In the genomic region with DNA sequence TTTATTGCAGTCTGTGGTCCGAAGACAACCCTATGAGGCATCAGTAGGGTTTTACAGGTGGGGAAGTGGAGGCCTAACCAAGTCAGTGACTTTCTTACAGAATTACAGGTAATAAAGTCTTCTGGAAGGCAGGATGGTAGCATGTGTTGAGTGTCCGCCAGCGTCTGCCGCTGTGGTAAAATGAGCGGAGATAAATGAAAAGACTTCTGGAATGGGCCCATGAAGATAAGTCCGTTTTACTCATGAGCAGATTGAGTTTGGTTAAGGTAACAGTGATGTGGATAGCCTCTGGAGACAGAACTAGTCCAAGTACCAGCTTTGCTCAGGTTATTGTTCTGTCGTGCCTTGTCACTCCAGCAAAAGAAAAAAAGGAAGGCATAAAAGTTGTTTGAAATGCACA, we compare ENCODE assay signal across 8 cellular contexts. TPM values are rescaled to one million over a fixed set of nuclear protein-coding genes. Genes with fewer than 3 reads are reported as not detected.
DNase-seq lines count a peak whose midpoint lies in the region; ATAC-seq and TF ChIP-seq lines count a peak whose summit lies in the region.

No MANE protein-coding gene starts in this region.

- H2AFZ ChIP-seq in GM23338, result no peak overlapping the region

- H3K9me3 ChIP-seq in WERI-Rb-1 (ENCODE audit: severe bottlenecking) (no peaks in the 10 kb centered on the region), gastrocnemius medialis (no peaks in the 10 kb centered on the region)

- H3K36me3 ChIP-seq in GM23338 (ENCODE audit: insufficient read depth), result peaks cover 8% of the 10 kb centered on the region; the same call in 1 of the 2 replicates
- H3K36me3 ChIP-seq in WERI-Rb-1, result no peaks in the 10 kb centered on the region; the same call in 1 of the 2 replicates
- peaks cover 0 to 19% of the 10 kb centered on the region in 2 donors for H3K36me3 ChIP-seq in gastrocnemius medialis

- in situ Hi-C loops in gastrocnemius medialis (cut with MboI; ENCODE audit: low sequenced_read_pairs in 4 of 4), result no loop called here

- no peaks in the 10 kb centered on the region for H3K9me2 ChIP-seq in GM23338 (ENCODE audit: insufficient read depth)

- no peaks in the 10 kb centered on the region for H3K27me3 ChIP-seq in GM23338 (ENCODE audit: insufficient read depth)
- H3K27me3 ChIP-seq in WERI-Rb-1 (ENCODE audit: insufficient read depth, low read depth, severe bottlenecking), result no peaks in the 10 kb centered on the region
- H3K27me3 ChIP-seq in gastrocnemius medialis, result no peaks in the 10 kb centered on the region

- peak overlapping the region; percentile 98 for H3K4me3 Mint-ChIP-seq in GM23338

- intact Hi-C loops in gastrocnemius medialis (cut with DNase I; ENCODE audit: low total_unique reads), result loop anchor here (2.0 to 5.0 kb wide), 2 partner anchors 54 to 196 kb away; a partner anchor contains a TSS

- H3K27me3 Mint-ChIP-seq in GM23338 (ENCODE audit: insufficient read depth, low read depth, poor library complexity), result peaks cover 7% of the 10 kb centered on the region

- peaks cover 72% of the 10 kb centered on the region for H3K79me2 ChIP-seq in GM23338 (replicated peaks; ENCODE audit: insufficient read depth)

- no peaks in the 10 kb centered on the region for H3K9me3 Mint-ChIP-seq in GM23338

- H4K20me1 ChIP-seq in GM23338 (replicated peaks; ENCODE audit: insufficient read depth), result peaks cover 48% of the 10 kb centered on the region

- DNase-seq in GM23338 (ENCODE audit: low spot score) (no peak), WERI-Rb-1 (no peak), fibroblast of villous mesenchyme (ENCODE audit: low read depth) (peak; percentile 44), gastrocnemius medialis (no peak), substantia nigra (lab: John Stamatoyannopoulos, UW) (no peak), HEK293T (ENCODE audit: extremely low spot score) (no peak), T1000 (lab: John Stamatoyannopoulos, UW) (no peak)
- DNase-seq in activated CD4-positive, CD25-positive, alpha-beta regulatory T cell (lab: John Stamatoyannopoulos, UW), result no peak

- H3K4me3 ChIP-seq in GM23338 (peak overlapping the region; percentile 80), WERI-Rb-1 (ENCODE audit: low read depth, low read length) (peak overlapping the region; percentile 71), fibroblast of villous mesenchyme (ENCODE audit: low read depth, low read length) (peak overlapping the region; percentile 88), gastrocnemius medialis (peak overlapping the region; percentile 66 to 83 (median 70))

- H3K4me2 ChIP-seq in GM23338, result peak overlapping the region; percentile 98

- TF ChIP-seq POLR2A in gastrocnemius medialis (IDR thresholded peaks at IDR 0.05), result no peak

- peaks cover 43% of the 10 kb centered on the region for H3K36me3 Mint-ChIP-seq in GM23338 (ENCODE audit: low read depth)

- peaks cover 30% of the 10 kb centered on the region for H3K4me1 Mint-ChIP-seq in GM23338

- TF ChIP-seq CTCF in GM23338 (conservative IDR thresholded peaks at IDR 0.05; ENCODE audit: low read depth in 2 of 2) (no peak), WERI-Rb-1 (IDR thresholded peaks at IDR 0.05; ENCODE audit: low read depth, low read length) (no peak), fibroblast of villous mesenchyme (IDR thresholded peaks at IDR 0.05; ENCODE audit: insufficient read depth, low read depth, low read length) (no peak), gastrocnemius medialis (IDR thresholded peaks at IDR 0.05 in 4 of 5, conservative IDR thresholded peaks at IDR 0.05 in 1 of 5) (no peak)

- H3K4me1 ChIP-seq in GM23338 (ENCODE audit: insufficient read depth) (peaks cover 13% of the 10 kb centered on the region), gastrocnemius medialis (peaks cover 38 to 46% of the 10 kb centered on the region in 2 donors)

- CTCF ChIA-PET in HEK293T (lab: Yijun Ruan, JAX), result no interaction called here

- H3K27ac Mint-ChIP-seq in GM23338, result peak overlapping the region; percentile 93

- H3K27ac ChIP-seq in GM23338 (ENCODE audit: low read depth), result peak overlapping the region; percentile 66; the same call in 1 of the 2 replicates
- no peak overlapping the region for H3K27ac ChIP-seq in WERI-Rb-1
- H3K27ac ChIP-seq in gastrocnemius medialis, result peak overlapping the region; percentile 77 to 90 (median 86)
- H3K27ac ChIP-seq in substantia nigra (ENCODE audit: low read depth, low read length, poor library complexity, severe bottlenecking), result no peak overlapping the region

- POLR2A ChIA-PET in HEK293T (lab: Yijun Ruan, JAX), result interaction anchor here (1.1 to 1.8 kb wide), 4 partner anchors 8 to 86 kb away, joined by 3 to 19 read pairs (median 9); a partner anchor contains a TSS

- peaks cover 6% of the 10 kb centered on the region; the same call in 1 of the 2 replicates for H3F3A ChIP-seq in GM23338 (replicated peaks; ENCODE audit: low read depth)

- ATAC-seq in GM23338 (no peak), gastrocnemius medialis (no peak)

TF ChIP-seq in GM23338, 12 proteins besides CTCF, POLR2A, EP300 and RAD21 (continues in another document):
- no peak for TF ChIP-seq EZH2 (IDR thresholded peaks at IDR 0.05; ENCODE audit: low read depth, unreplicated experiment)
- TF ChIP-seq ZNF114 (CRISPR knock-in tag; IDR thresholded peaks at IDR 0.05), result no peak
- no peak for TF ChIP-seq CREB1 (CRISPR knock-in tag; IDR thresholded peaks at IDR 0.05; ENCODE audit: low read depth)

TF ChIP-seq in HEK293T, 16 proteins besides CTCF, POLR2A, EP300 and RAD21:
- TF ChIP-seq ZNF384 (IDR thresholded peaks at IDR 0.05), result no peak
- TF ChIP-seq BHLHE40 (IDR thresholded peaks at IDR 0.05; ENCODE audit: borderline replicate concordance), result no peak
- no peak for TF ChIP-seq SUZ12 (IDR thresholded peaks at IDR 0.05)
- no peak for TF ChIP-seq ELF4 (IDR thresholded peaks at IDR 0.05)
- no peak for TF ChIP-seq FOXM1 (IDR thresholded peaks at IDR 0.05; ENCODE audit: borderline replicate concordance)
- no peak for TF ChIP-seq HDGF (IDR thresholded peaks at IDR 0.05; ENCODE audit: borderline replicate concordance)
- TF ChIP-seq FOXK2 (IDR thresholded peaks at IDR 0.05), result no peak
- TF ChIP-seq CTBP1 (IDR thresholded peaks at IDR 0.05; ENCODE audit: borderline replicate concordance), result no peak
- no peak for TF ChIP-seq NFRKB (IDR thresholded peaks at IDR 0.05)
- TF ChIP-seq L3MBTL2 (conservative IDR thresholded peaks at IDR 0.05), result no peak
- no peak for TF ChIP-seq TARDBP (IDR thresholded peaks at IDR 0.05)
- TF ChIP-seq, protein P1, sequence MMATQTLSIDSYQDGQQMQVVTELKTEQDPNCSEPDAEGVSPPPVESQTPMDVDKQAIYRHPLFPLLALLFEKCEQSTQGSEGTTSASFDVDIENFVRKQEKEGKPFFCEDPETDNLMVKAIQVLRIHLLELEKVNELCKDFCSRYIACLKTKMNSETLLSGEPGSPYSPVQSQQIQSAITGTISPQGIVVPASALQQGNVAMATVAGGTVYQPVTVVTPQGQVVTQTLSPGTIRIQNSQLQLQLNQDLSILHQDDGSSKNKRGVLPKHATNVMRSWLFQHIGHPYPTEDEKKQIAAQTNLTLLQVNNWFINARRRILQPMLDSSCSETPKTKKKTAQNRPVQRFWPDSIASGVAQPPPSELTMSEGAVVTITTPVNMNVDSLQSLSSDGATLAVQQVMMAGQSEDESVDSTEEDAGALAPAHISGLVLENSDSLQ (IDR thresholded peaks at IDR 0.05), result no peak
- no peak for TF ChIP-seq FOXA1 (IDR thresholded peaks at IDR 0.05)
- TF ChIP-seq SP1 (IDR thresholded peaks at IDR 0.05), result no peak
- no peak for TF ChIP-seq ARNT (IDR thresholded peaks at IDR 0.05)
- no peak for TF ChIP-seq LEF1 (IDR thresholded peaks at IDR 0.05; ENCODE audit: borderline replicate concordance)

RNA-seq across cellular contexts. Expression of a gene that starts 1.0 kb away (rescaled TPM):
- total RNA-seq in GM23338 (2014; rRNA removed; shearing (Covaris generic)), result 84.0 and 90.8 TPM in 2 replicates
- 62.5 and 68.0 TPM in 2 replicates for polyA plus RNA-seq in GM23338 (2016; fragmentation: Nextera tagmentation; extraction: Ambion mirVana)
- 78.9 and 91.5 TPM in 2 replicates for total RNA-seq in fibroblast of villous mesenchyme
- total RNA-seq in gastrocnemius medialis, result 10 to 100 TPM; 62.6 to 96.9 (median 68.2) TPM

RNA-seq across cellular contexts. Expression of a gene that starts 1.3 kb away (rescaled TPM):
- 16.1 and 20.2 TPM in 2 replicates for total RNA-seq in GM23338 (2014; rRNA removed; shearing (Covaris generic))
- polyA plus RNA-seq in GM23338 (2016; fragmentation: Nextera tagmentation; extraction: Ambion mirVana), result 6.4 and 7.5 TPM in 2 replicates
- total RNA-seq in fibroblast of villous mesenchyme (4.7 and 9.3 TPM in 2 replicates), gastrocnemius medialis (1 to 10 TPM; 1.4 to 5.4 (median 3.8) TPM)

Comparison
In these comparisons a context has a peak if more than half of its experiments do, and no peak if none do; other contexts are left out.
1. H3K27ac ChIP-seq: peak in GM23338 (single experiment) and gastrocnemius medialis (4 of 4); none in WERI-Rb-1 (single experiment) and substantia nigra (single experiment).
2. Peak in every context shown above with its lines, with median percentiles within 50 percentile points of each other: H3K4me3 ChIP-seq.